Comparison of ENCODE assay signal across 16 cellular contexts in the genomic region with DNA sequence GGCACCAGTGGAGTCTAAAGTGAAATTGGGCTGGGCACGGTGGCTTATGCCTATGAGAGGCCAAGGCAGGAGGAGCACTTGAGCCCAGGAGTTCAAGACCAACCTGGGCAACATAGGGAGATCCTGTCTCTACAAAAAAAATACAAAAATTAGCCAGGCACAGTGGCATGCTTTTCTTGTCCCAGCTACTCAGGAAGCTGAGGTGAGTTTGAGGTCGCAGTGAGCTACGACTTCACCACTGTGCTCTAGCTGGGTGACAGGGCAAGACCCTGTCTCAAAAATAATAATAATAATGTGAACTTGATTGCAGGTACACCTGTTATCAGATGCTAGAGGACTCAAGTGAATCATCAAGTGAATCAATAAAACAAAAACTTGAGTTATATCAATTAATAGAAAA.
A peak's percentile ranks its signal among the peaks of the same experiment; 100 is the strongest.
DNase-seq lines count a peak whose midpoint lies in the region; ATAC-seq and TF ChIP-seq lines count a peak whose summit lies in the region.
"Had no signal": no experiment of that assay in that cellular context is flagged by ENCODE, and none has a peak within 500 bp of the region (broad histone marks: within the 10 kb centered on the region; RNA-seq: fewer than 3 reads in every experiment).

No MANE protein-coding gene starts in this region.

- POLR2A ChIA-PET in activated CD8-positive, alpha-beta T cell treated with anti-CD3 and anti-CD28 coated beads, Interleukin-2, amount 10 ng/mL, durations not matched to agents 7 days and 5 days (lab: Charles Lee) = interaction anchor here (0.5 kb wide), 1 partner anchor 264 kb away, joined by 3 read pairs; no protein-coding TSS in a partner anchor
- POLR2A ChIA-PET in activated CD8-positive, alpha-beta T cell treated with anti-CD3 and anti-CD28 coated beads for 36 hours (lab: Charles Lee) = no interaction called here
- POLR2A ChIA-PET in activated naive CD8-positive, alpha-beta T cell treated with anti-CD3 and anti-CD28 coated beads, Interleukin-2, amount 10 ng/mL, durations not matched to agents 7 days and 5 days (lab: Charles Lee) = no interaction called here

- peaks cover 59% of the 10 kb centered on the region for H3K36me3 Mint-ChIP-seq in activated CD8-positive, alpha-beta T cell treated with anti-CD3 and anti-CD28 coated beads, Interleukin-2, amount 10 ng/mL, durations not matched to agents 7 days and 5 days (ENCODE audit: low read depth)
- H3K36me3 Mint-ChIP-seq in activated CD8-positive, alpha-beta T cell treated with anti-CD3 and anti-CD28 coated beads for 36 hours (ENCODE audit: low read depth) = peaks cover 53% of the 10 kb centered on the region
- H3K36me3 Mint-ChIP-seq in activated naive CD8-positive, alpha-beta T cell treated with anti-CD3 and anti-CD28 coated beads, Interleukin-2, amount 10 ng/mL, durations not matched to agents 7 days and 5 days = peaks cover 49% of the 10 kb centered on the region
- peaks cover 57% of the 10 kb centered on the region for H3K36me3 Mint-ChIP-seq in activated naive CD8-positive, alpha-beta T cell treated with anti-CD3 and anti-CD28 coated beads for 36 hours

- no peak overlapping the region for H3K4me3 Mint-ChIP-seq in activated CD8-positive, alpha-beta T cell treated with anti-CD3 and anti-CD28 coated beads, Interleukin-2, amount 10 ng/mL, durations not matched to agents 7 days and 5 days
- no peak overlapping the region for H3K4me3 Mint-ChIP-seq in activated CD8-positive, alpha-beta T cell treated with anti-CD3 and anti-CD28 coated beads for 36 hours
- H3K4me3 Mint-ChIP-seq in activated naive CD8-positive, alpha-beta T cell treated with anti-CD3 and anti-CD28 coated beads, Interleukin-2, amount 10 ng/mL, durations not matched to agents 7 days and 5 days = peak overlapping the region; percentile 21
- H3K4me3 Mint-ChIP-seq in activated naive CD8-positive, alpha-beta T cell treated with anti-CD3 and anti-CD28 coated beads for 36 hours = no peak overlapping the region
- H3K4me3 Mint-ChIP-seq: B cell; CD4-positive, alpha-beta T cell; CD8-positive, alpha-beta T cell had no signal

- no peak for TF ChIP-seq CTCF in activated CD8-positive, alpha-beta T cell treated with anti-CD3 and anti-CD28 coated beads for 36 hours (IDR thresholded peaks at IDR 0.05)

- H3K27me3 Mint-ChIP-seq in activated CD8-positive, alpha-beta T cell treated with anti-CD3 and anti-CD28 coated beads, Interleukin-2, amount 10 ng/mL, durations not matched to agents 7 days and 5 days (ENCODE audit: low read depth) = no peaks in the 10 kb centered on the region
- no peaks in the 10 kb centered on the region for H3K27me3 Mint-ChIP-seq in activated CD8-positive, alpha-beta T cell treated with anti-CD3 and anti-CD28 coated beads for 36 hours
- H3K27me3 Mint-ChIP-seq in activated naive CD8-positive, alpha-beta T cell treated with anti-CD3 and anti-CD28 coated beads, Interleukin-2, amount 10 ng/mL, durations not matched to agents 7 days and 5 days = no peaks in the 10 kb centered on the region
- no peaks in the 10 kb centered on the region for H3K27me3 Mint-ChIP-seq in activated naive CD8-positive, alpha-beta T cell treated with anti-CD3 and anti-CD28 coated beads for 36 hours
- H3K27me3 Mint-ChIP-seq: B cell; CD4-positive, alpha-beta T cell had no signal

- no peaks in the 10 kb centered on the region for H3K9me3 Mint-ChIP-seq in activated CD8-positive, alpha-beta T cell treated with anti-CD3 and anti-CD28 coated beads, Interleukin-2, amount 10 ng/mL, durations not matched to agents 7 days and 5 days (ENCODE audit: insufficient read depth)
- H3K9me3 Mint-ChIP-seq in activated CD8-positive, alpha-beta T cell treated with anti-CD3 and anti-CD28 coated beads for 36 hours = no peaks in the 10 kb centered on the region
- no peaks in the 10 kb centered on the region for H3K9me3 Mint-ChIP-seq in activated naive CD8-positive, alpha-beta T cell treated with anti-CD3 and anti-CD28 coated beads, Interleukin-2, amount 10 ng/mL, durations not matched to agents 7 days and 5 days
- H3K9me3 Mint-ChIP-seq in activated naive CD8-positive, alpha-beta T cell treated with anti-CD3 and anti-CD28 coated beads for 36 hours = no peaks in the 10 kb centered on the region
- H3K9me3 Mint-ChIP-seq: CD8-positive, alpha-beta T cell had no signal

- intact Hi-C loops in activated CD8-positive, alpha-beta T cell treated with anti-CD3 and anti-CD28 coated beads for 36 hours (cut with micrococcal nuclease) = no loop called here

- H3K4me1 Mint-ChIP-seq in activated CD8-positive, alpha-beta T cell treated with anti-CD3 and anti-CD28 coated beads, Interleukin-2, amount 10 ng/mL, durations not matched to agents 7 days and 5 days (ENCODE audit: low read depth) = peaks cover 12% of the 10 kb centered on the region
- H3K4me1 Mint-ChIP-seq in activated CD8-positive, alpha-beta T cell treated with anti-CD3 and anti-CD28 coated beads for 36 hours (ENCODE audit: low read depth) = peaks cover 5% of the 10 kb centered on the region
- H3K4me1 Mint-ChIP-seq in activated naive CD8-positive, alpha-beta T cell treated with anti-CD3 and anti-CD28 coated beads, Interleukin-2, amount 10 ng/mL, durations not matched to agents 7 days and 5 days = peaks cover 9% of the 10 kb centered on the region
- peaks cover 4% of the 10 kb centered on the region for H3K4me1 Mint-ChIP-seq in activated naive CD8-positive, alpha-beta T cell treated with anti-CD3 and anti-CD28 coated beads for 36 hours
- H3K4me1 Mint-ChIP-seq: B cell had no signal

- no peak overlapping the region for H3K27ac Mint-ChIP-seq in activated CD8-positive, alpha-beta T cell treated with anti-CD3 and anti-CD28 coated beads, Interleukin-2, amount 10 ng/mL, durations not matched to agents 7 days and 5 days
- H3K27ac Mint-ChIP-seq in activated CD8-positive, alpha-beta T cell treated with anti-CD3 and anti-CD28 coated beads for 36 hours = no peak overlapping the region
- no peak overlapping the region for H3K27ac Mint-ChIP-seq in activated naive CD8-positive, alpha-beta T cell treated with anti-CD3 and anti-CD28 coated beads, Interleukin-2, amount 10 ng/mL, durations not matched to agents 7 days and 5 days
- no peak overlapping the region for H3K27ac Mint-ChIP-seq in activated naive CD8-positive, alpha-beta T cell treated with anti-CD3 and anti-CD28 coated beads for 36 hours
- H3K27ac Mint-ChIP-seq: B cell; CD4-positive, alpha-beta T cell; CD8-positive, alpha-beta T cell had no signal

- ATAC-seq in activated CD8-positive, alpha-beta T cell treated with anti-CD3 and anti-CD28 coated beads, Interleukin-2, amount 10 ng/mL, durations not matched to agents 7 days and 5 days = peak; percentile 39
- no peak for ATAC-seq in activated CD8-positive, alpha-beta T cell treated with anti-CD3 and anti-CD28 coated beads for 36 hours
- ATAC-seq in activated naive CD8-positive, alpha-beta T cell treated with anti-CD3 and anti-CD28 coated beads, Interleukin-2, amount 10 ng/mL, durations not matched to agents 7 days and 5 days (ENCODE audit: low read depth) = peak; percentile 60
- no peak for ATAC-seq in HG03139 (IDR thresholded peaks at IDR 0.05; ENCODE audit: unreplicated experiment)
- ATAC-seq: A549; CD8-positive, alpha-beta T cell; GM12878 had no signal

- DNase-seq in activated CD8-positive, alpha-beta T cell treated with anti-CD3 and anti-CD28 coated beads, Interleukin-2, amount 10 ng/mL, durations not matched to agents 7 days and 5 days = peak; percentile 35
- no peak for DNase-seq in activated CD8-positive, alpha-beta T cell treated with anti-CD3 and anti-CD28 coated beads for 36 hours
- no peak for DNase-seq in activated naive CD8-positive, alpha-beta T cell treated with anti-CD3 and anti-CD28 coated beads, Interleukin-2, amount 10 ng/mL, durations not matched to agents 7 days and 5 days
- no peak for DNase-seq in activated naive CD8-positive, alpha-beta T cell treated with anti-CD3 and anti-CD28 coated beads for 36 hours
- DNase-seq: AML-193; Caco-2; Calu3; CD4-positive, alpha-beta T cell; CD8-positive, alpha-beta T cell; DMS79 treated with DMSO at 0.1 percent for 48 hours; EL; GDM1 had no signal

- CTCF ChIA-PET in activated CD8-positive, alpha-beta T cell treated with anti-CD3 and anti-CD28 coated beads, Interleukin-2, amount 10 ng/mL, durations not matched to agents 7 days and 5 days (lab: Charles Lee) = no interaction called here
- CTCF ChIA-PET in activated CD8-positive, alpha-beta T cell treated with anti-CD3 and anti-CD28 coated beads for 36 hours (lab: Charles Lee) = no interaction called here

Comparison
In these comparisons a context has a peak if more than half of its experiments do, and no peak if none do; other contexts are left out.
1. ATAC-seq: peak in activated CD8-positive, alpha-beta T cell treated with anti-CD3 and anti-CD28 coated beads, Interleukin-2, amount 10 ng/mL, durations not matched to agents 7 days and 5 days (single experiment) and activated naive CD8-positive, alpha-beta T cell treated with anti-CD3 and anti-CD28 coated beads, Interleukin-2, amount 10 ng/mL, durations not matched to agents 7 days and 5 days (single experiment); none in activated CD8-positive, alpha-beta T cell treated with anti-CD3 and anti-CD28 coated beads for 36 hours (single experiment) and HG03139 (single experiment).